Comparison of ENCODE assay signal across 1 cellular context in genomic region chrX:92260102-92260501, GRCh38.
TF ChIP-seq lines count a peak whose summit lies in the region.

No MANE protein-coding gene starts in this region.

TF ChIP-seq in WTC11, 78 proteins besides CTCF, POLR2A, EP300 and RAD21 (continued from another document):
- TF ChIP-seq, protein P1, sequence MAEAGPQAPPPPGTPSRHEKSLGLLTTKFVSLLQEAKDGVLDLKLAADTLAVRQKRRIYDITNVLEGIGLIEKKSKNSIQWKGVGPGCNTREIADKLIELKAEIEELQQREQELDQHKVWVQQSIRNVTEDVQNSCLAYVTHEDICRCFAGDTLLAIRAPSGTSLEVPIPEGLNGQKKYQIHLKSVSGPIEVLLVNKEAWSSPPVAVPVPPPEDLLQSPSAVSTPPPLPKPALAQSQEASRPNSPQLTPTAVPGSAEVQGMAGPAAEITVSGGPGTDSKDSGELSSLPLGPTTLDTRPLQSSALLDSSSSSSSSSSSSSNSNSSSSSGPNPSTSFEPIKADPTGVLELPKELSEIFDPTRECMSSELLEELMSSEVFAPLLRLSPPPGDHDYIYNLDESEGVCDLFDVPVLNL (CRISPR knock-in tag; IDR thresholded peaks at IDR 0.05; ENCODE audit: borderline replicate concordance, low read depth): no peak
- no peak for TF ChIP-seq ZNF121 (CRISPR knock-in tag; IDR thresholded peaks at IDR 0.05)
- TF ChIP-seq HMGA2 (CRISPR knock-in tag; IDR thresholded peaks at IDR 0.05): no peak
- TF ChIP-seq MXD4 (CRISPR knock-in tag; IDR thresholded peaks at IDR 0.05; ENCODE audit: borderline replicate concordance): no peak
- TF ChIP-seq ELF4 (CRISPR knock-in tag; IDR thresholded peaks at IDR 0.05; ENCODE audit: low read depth): no peak
- TF ChIP-seq, protein P2, sequence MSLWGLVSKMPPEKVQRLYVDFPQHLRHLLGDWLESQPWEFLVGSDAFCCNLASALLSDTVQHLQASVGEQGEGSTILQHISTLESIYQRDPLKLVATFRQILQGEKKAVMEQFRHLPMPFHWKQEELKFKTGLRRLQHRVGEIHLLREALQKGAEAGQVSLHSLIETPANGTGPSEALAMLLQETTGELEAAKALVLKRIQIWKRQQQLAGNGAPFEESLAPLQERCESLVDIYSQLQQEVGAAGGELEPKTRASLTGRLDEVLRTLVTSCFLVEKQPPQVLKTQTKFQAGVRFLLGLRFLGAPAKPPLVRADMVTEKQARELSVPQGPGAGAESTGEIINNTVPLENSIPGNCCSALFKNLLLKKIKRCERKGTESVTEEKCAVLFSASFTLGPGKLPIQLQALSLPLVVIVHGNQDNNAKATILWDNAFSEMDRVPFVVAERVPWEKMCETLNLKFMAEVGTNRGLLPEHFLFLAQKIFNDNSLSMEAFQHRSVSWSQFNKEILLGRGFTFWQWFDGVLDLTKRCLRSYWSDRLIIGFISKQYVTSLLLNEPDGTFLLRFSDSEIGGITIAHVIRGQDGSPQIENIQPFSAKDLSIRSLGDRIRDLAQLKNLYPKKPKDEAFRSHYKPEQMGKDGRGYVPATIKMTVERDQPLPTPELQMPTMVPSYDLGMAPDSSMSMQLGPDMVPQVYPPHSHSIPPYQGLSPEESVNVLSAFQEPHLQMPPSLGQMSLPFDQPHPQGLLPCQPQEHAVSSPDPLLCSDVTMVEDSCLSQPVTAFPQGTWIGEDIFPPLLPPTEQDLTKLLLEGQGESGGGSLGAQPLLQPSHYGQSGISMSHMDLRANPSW (CRISPR knock-in tag; conservative IDR thresholded peaks at IDR 0.05; ENCODE audit: low read depth): no peak
- no peak for TF ChIP-seq NR1H2 (CRISPR knock-in tag; IDR thresholded peaks at IDR 0.05)
- TF ChIP-seq, protein P3, sequence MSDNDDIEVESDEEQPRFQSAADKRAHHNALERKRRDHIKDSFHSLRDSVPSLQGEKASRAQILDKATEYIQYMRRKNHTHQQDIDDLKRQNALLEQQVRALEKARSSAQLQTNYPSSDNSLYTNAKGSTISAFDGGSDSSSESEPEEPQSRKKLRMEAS (CRISPR knock-in tag; IDR thresholded peaks at IDR 0.05): no peak
TF ChIP-seq in WTC11: peak in this region for 0.
